Comparison of ENCODE assay signal across 8 cellular contexts in genomic region chr7:65980478-65981250, GRCh38. TPM values are rescaled to one million over a fixed set of nuclear protein-coding genes. Genes with fewer than 3 reads are reported as not detected.
DNase-seq lines count a peak whose midpoint lies in the region; ATAC-seq and TF ChIP-seq lines count a peak whose summit lies in the region.

No MANE protein-coding gene starts in this region.

- TSS peak; percentile 23 for BruUV-seq in MCF 10A (replicated peaks; lab: Mats Ljungman, UMichigan)

- H3K9me3 ChIP-seq in liver (ENCODE audit: control insufficient read depth in 4 of 4, low read length in 3 of 4), result no peaks in the 10 kb centered on the region

- H3K27me3 ChIP-seq in liver (ENCODE audit: control insufficient read depth in 4 of 4, insufficient read depth in 4 of 4, low read length in 3 of 4), result no peaks in the 10 kb centered on the region

- DNase-seq in AML-193 (lab: John Stamatoyannopoulos, UW) (peak; percentile 82 to 89), SKM-1 treated with dmso at 0.1 percent for 144 hours (lab: John Stamatoyannopoulos, UW; ENCODE audit: unreplicated experiment) (peak; percentile 91), MCF 10A (ENCODE audit: unreplicated experiment) (peak; percentile 16), NCI-H1436 treated with DMSO at 0.1 percent for 48 hours (lab: John Stamatoyannopoulos, UW) (no peak)
- peak; percentile 12 to 34 for DNase-seq in stimulated activated CD8-positive, alpha-beta memory T cell treated with anti-CD3 and anti-CD28 coated beads, Interleukin-4, amount 100 ng/mL, for 4 hours (ENCODE audit: low read depth in 2 of 2, low spot score in 1 of 2)

- TF ChIP-seq CTCF in MCF 10A (IDR thresholded peaks at IDR 0.05; ENCODE audit: unreplicated experiment), result no peak
- TF ChIP-seq CTCF in liver (IDR thresholded peaks at IDR 0.05; ENCODE audit: low read depth, low read length, missing input control), result no peak

- WGBS in liver, result 22% methylated on average over 11 of the region's 11 CpGs

- H3K4me3 ChIP-seq in liver (ENCODE audit: low read depth in 1 of 3, low read length in 3 of 3), result peak overlapping the region; percentile 78 to 94 (median 92)

- H3K36me3 Mint-ChIP-seq in MCF 10A (ENCODE audit: insufficient read depth, unreplicated experiment), result peaks cover 6% of the 10 kb centered on the region

- TF ChIP-seq POLR2A in GM19099 (IDR thresholded peaks at IDR 0.05; ENCODE audit: extremely low read depth, insufficient read length, low read depth), result peak; percentile 57

- no peaks in the 10 kb centered on the region for H3K27me3 Mint-ChIP-seq in MCF 10A (ENCODE audit: insufficient read depth, unreplicated experiment)

- H3K4me1 Mint-ChIP-seq in MCF 10A (ENCODE audit: insufficient read depth, unreplicated experiment), result peaks cover 5% of the 10 kb centered on the region

- H3K9ac ChIP-seq in liver (ENCODE audit: low read depth in 1 of 2, low read length in 2 of 2), result peak overlapping the region; percentile 25 to 85

- CTCF ChIA-PET in MCF 10A (lab: Yijun Ruan, JAX), result interaction anchor here (0.5 to 1.0 kb wide), 2 partner anchors 12 to 140 kb away, joined by 3 to 4 read pairs; no protein-coding TSS in a partner anchor

- POLR2A ChIA-PET in MCF 10A (lab: Yijun Ruan, JAX), result interaction anchor here (0.6 to 2.0 kb wide), 8 partner anchors 11 to 513 kb away, joined by 3 to 16 read pairs (median 4); no protein-coding TSS in a partner anchor

- peaks cover 0 to 17% (median 9%) of the 10 kb centered on the region in 4 donors for H3K4me1 ChIP-seq in liver (ENCODE audit: control insufficient read depth in 4 of 4, insufficient read depth in 4 of 4, low read length in 3 of 4)

- no peak overlapping the region for H3K27ac Mint-ChIP-seq in MCF 10A (ENCODE audit: low read depth, unreplicated experiment)

- H3K4me3 Mint-ChIP-seq in MCF 10A (ENCODE audit: unreplicated experiment), result peak overlapping the region; percentile 71

- ATAC-seq in HG03342 (IDR thresholded peaks at IDR 0.05; ENCODE audit: unreplicated experiment), result peak; percentile 73

- H3K27ac ChIP-seq in liver (ENCODE audit: low read depth in 1 of 2, low read length in 2 of 2), result peak overlapping the region; percentile 74 to 82

- TF ChIP-seq RAD21 in liver (IDR thresholded peaks at IDR 0.05), result no peak

- no peaks in the 10 kb centered on the region for H3K9me3 Mint-ChIP-seq in MCF 10A (ENCODE audit: unreplicated experiment)

- peaks cover 4 to 21% (median 7%) of the 10 kb centered on the region in 4 donors for H3K36me3 ChIP-seq in liver (ENCODE audit: control insufficient read depth in 4 of 4, insufficient read depth in 3 of 4, low read depth in 1 of 4, low read length in 3 of 4)

- intact Hi-C loops in MCF 10A (cut with micrococcal nuclease), result loop anchor here (10.0 kb wide), 1 partner anchor 226 kb away; no protein-coding TSS in a partner anchor

TF ChIP-seq in liver, 16 proteins besides CTCF, POLR2A, EP300 and RAD21:
- peak; percentile 83 to 92 for TF ChIP-seq RXRA (IDR thresholded peaks at IDR 0.05)
- TF ChIP-seq REST (IDR thresholded peaks at IDR 0.05), result no peak
- peak in 1 of 2 donors; percentile 42 for TF ChIP-seq JUND (IDR thresholded peaks at IDR 0.05)
- TF ChIP-seq HNF4G (IDR thresholded peaks at IDR 0.05), result no peak
- peak; percentile 71 for TF ChIP-seq SP1 (IDR thresholded peaks at IDR 0.05)
- TF ChIP-seq EGR1 (IDR thresholded peaks at IDR 0.05; ENCODE audit: low read depth in 2 of 2), result peak in 1 of 2 donors; percentile 60
- TF ChIP-seq YY1 (IDR thresholded peaks at IDR 0.05), result peak; percentile 71
- TF ChIP-seq NR2F2 (IDR thresholded peaks at IDR 0.05), result peak; percentile 67
- TF ChIP-seq GABPA (IDR thresholded peaks at IDR 0.05 in 1 of 2, conservative IDR thresholded peaks at IDR 0.05 in 1 of 2), result peak; percentile 37 to 77
- TF ChIP-seq HNF4A (conservative IDR thresholded peaks at IDR 0.05), result no peak

RNA-seq across cellular contexts. Expression of gene GUSB, which starts 1.3 kb away (rescaled TPM):
- total RNA-seq in MCF 10A (2022) (35.0 and 36.9 TPM in 2 replicates), liver (10 to 100 TPM; 45.2 to 45.7 TPM)
- polyA plus RNA-seq in liver, result 10 to 100 TPM; 60.4 to 94.7 TPM
